In genomic region chr1:94036721-94037120, GRCh38 we compare ENCODE assay signal across 18 cellular contexts.
DNase-seq lines count a peak whose midpoint lies in the region; ATAC-seq, FAIRE-seq and TF ChIP-seq lines count a peak whose summit lies in the region.
"Had no signal": no experiment of that assay in that cellular context is flagged by ENCODE, and none has a peak within 500 bp of the region (broad histone marks: within the 10 kb centered on the region; RNA-seq: fewer than 3 reads in every experiment).

No MANE protein-coding gene starts in this region.

- H3K23ac ChIP-seq in mesenchymal stem cell (ENCODE audit: low read length in 2 of 2) = no peak overlapping the region

- in situ Hi-C loops in GM12878 (cut with MboI) (no loop called here), GM13977 (cut with MboI; ENCODE audit: low pct_unique_long_range_greater_than_20kb, low sequenced_read_pairs, unreplicated experiment) (loop anchor here (25.0 kb wide), 1 partner anchor 426 kb away; no protein-coding TSS in a partner anchor)

- H2AFZ ChIP-seq in GM12878 (ENCODE audit: control insufficient read depth, low read depth, low read length) = no peak overlapping the region
- no peak overlapping the region for H2AFZ ChIP-seq in mesenchymal stem cell (ENCODE audit: low read depth, low read length)

- H4K91ac ChIP-seq in mesenchymal stem cell (ENCODE audit: low read length) = no peak overlapping the region

- TF ChIP-seq RAD21 in GM12878 (IDR thresholded peaks at IDR 0.05; ENCODE audit: insufficient read depth, low read depth, low read length) = no peak

- no peak for TF ChIP-seq POLR2A in GM12878 (IDR thresholded peaks at IDR 0.05; ENCODE audit: low read depth, low read length)

- RAD21 ChIA-PET in GM12878 (lab: Charles Lee; ENCODE audit: unreplicated experiment) = interaction anchor here (2.4 kb wide), 1 partner anchor 299 kb away, joined by 14 read pairs; no protein-coding TSS in a partner anchor

- 9% methylated on average over 6 of the region's 6 CpGs for WGBS in GM12878 (ENCODE audit: insufficient coverage, insufficient replicate concordance, low lambda C conversion rate, missing lambda C conversion rate)
- 68% methylated on average over 2 of the region's 6 CpGs for whole genome bisulfite sequencing in mesenchymal stem cell

- H2AK5ac ChIP-seq in mesenchymal stem cell (ENCODE audit: low read length, severe bottlenecking) = no peak overlapping the region

- H3K36me3 ChIP-seq in right atrium auricular region (no peaks in the 10 kb centered on the region), GM12878 (ENCODE audit: control insufficient read depth in 2 of 2, insufficient read depth in 2 of 2, low read length in 1 of 2) (no peaks in the 10 kb centered on the region), mesenchymal stem cell (ENCODE audit: control insufficient read depth in 1 of 2, insufficient read depth in 2 of 2, low read depth in 1 of 2, low read length in 2 of 2) (no peaks in the 10 kb centered on the region)
- H3K36me3 ChIP-seq: thoracic aorta had no signal

- no peak overlapping the region for H3K14ac ChIP-seq in mesenchymal stem cell (ENCODE audit: low read length in 2 of 2)

- BruUV-seq in GM12878 (replicated peaks; lab: Mats Ljungman, UMichigan) = no TSS peak

- no peak for ATAC-seq in GM12878
- ATAC-seq: left lobe of liver had no signal

- H3K4me3 ChIP-seq in right atrium auricular region = no peak overlapping the region
- H3K4me3 ChIP-seq in GM12878 = no peak overlapping the region
- H3K4me3 ChIP-seq in mesenchymal stem cell (ENCODE audit: insufficient read depth in 1 of 2, low read depth in 1 of 2, low read length in 2 of 2) = no peak overlapping the region
- H3K4me3 ChIP-seq: coronary artery, thoracic aorta had no signal

- H2BK5ac ChIP-seq in mesenchymal stem cell (ENCODE audit: low read depth, low read length, poor library complexity, severe bottlenecking) = no peak overlapping the region

- SMC1A ChIA-PET in GM12878 (lab: Charles Lee; ENCODE audit: uncharacterized antibody, unreplicated experiment) = interaction anchor here (0.7 to 7.0 kb wide), 7 partner anchors 10 to 1029 kb away, joined by 3 to 33 read pairs (median 3); no protein-coding TSS in a partner anchor

- TF ChIP-seq CTCF in right atrium auricular region (IDR thresholded peaks at IDR 0.05) (no peak), GM12878 (IDR thresholded peaks at IDR 0.05 in 2 of 3, conservative IDR thresholded peaks at IDR 0.05 in 1 of 3; ENCODE audit: control insufficient read depth in 2 of 3, extremely low read depth in 1 of 3, insufficient read depth in 1 of 3, low read depth in 3 of 3, low read length in 3 of 3) (no peak), GM13977 (IDR thresholded peaks at IDR 0.05; ENCODE audit: extremely low read depth, insufficient read depth, missing control alignments) (no peak)

- intact Hi-C loops in cardiac septum (cut with DNase I) = no loop called here
- intact Hi-C loops in GM12878 (cut with micrococcal nuclease; ENCODE audit: unreplicated experiment) = no loop called here

- H3K79me1 ChIP-seq in mesenchymal stem cell (replicated peaks; ENCODE audit: low read length, poor library complexity, severe bottlenecking) = peaks cover 6% of the 10 kb centered on the region

- H3K4me1 ChIP-seq in right atrium auricular region (peaks cover 0 to 32% of the 10 kb centered on the region in 2 donors), GM12878 (ENCODE audit: control insufficient read depth, insufficient read depth, low read length) (peaks cover 6% of the 10 kb centered on the region; the same call in 1 of the 2 replicates), mesenchymal stem cell (ENCODE audit: control insufficient read depth, insufficient read depth, low read depth, low read length) (peaks cover 8% of the 10 kb centered on the region)

- POLR2A ChIA-PET in GM12878 (lab: Charles Lee) = interaction anchor here (0.6 to 0.7 kb wide), 3 partner anchors 8 to 380 kb away, joined by 3 to 5 read pairs (median 3); no protein-coding TSS in a partner anchor

- H4K20me1 ChIP-seq in GM12878 (ENCODE audit: control insufficient read depth, insufficient read depth) = 0 out of 2 replicates have a peak, but pooled peaks cover 4% of the 10 kb centered on the region

- DNase-seq in right atrium auricular region (ENCODE audit: low spot score) (no peak), cardiac septum (ENCODE audit: low spot score) (no peak), GM12878 (ENCODE audit: low read depth, low spot score) (no peak), mesenchymal stem cell (peak; percentile 93), UCSD-AML1 (lab: John Stamatoyannopoulos, UW; ENCODE audit: unreplicated experiment) (no peak), NCI-H2107 treated with DMSO at 0.1 percent for 48 hours (lab: John Stamatoyannopoulos, UW; ENCODE audit: unreplicated experiment) (no peak), GM13977 (ENCODE audit: low spot score) (no peak), Ammon's horn (ENCODE audit: low spot score) (no peak)
- DNase-seq: amygdala; erythroblast; NCI-H1105; NCI-H2227 treated with DMSO at 0.1 percent for 48 hours; Right ventricle myocardium superior; stimulated activated CD4-positive, alpha-beta T cell treated with anti-CD3 and anti-CD28 coated beads, Interleukin-15, amount 100 ng/mL, for 24 hours had no signal

- H3K4me2 ChIP-seq in GM12878 (ENCODE audit: control insufficient read depth, insufficient read depth) (no peak overlapping the region; the same call in 1 of the 2 replicates), mesenchymal stem cell (ENCODE audit: low read length, poor library complexity, severe bottlenecking) (no peak overlapping the region)

- H2BK120ac ChIP-seq in mesenchymal stem cell (ENCODE audit: low read depth, low read length) = no peak overlapping the region

- H3K27me3 ChIP-seq in right atrium auricular region = no peaks in the 10 kb centered on the region
- no peaks in the 10 kb centered on the region; a peak in 1 of 4 replicates for H3K27me3 ChIP-seq in GM12878 (replicated peaks in 1 of 2; ENCODE audit: control insufficient read depth in 2 of 2, insufficient read depth in 2 of 2, low read length in 1 of 2)
- H3K27me3 ChIP-seq in mesenchymal stem cell (ENCODE audit: control insufficient read depth in 1 of 2, insufficient read depth in 1 of 2, low read length in 2 of 2) = peaks cover 0 to 9% of the 10 kb centered on the region in 2 experiments

- no peak overlapping the region for H3K4ac ChIP-seq in mesenchymal stem cell (ENCODE audit: low read depth in 1 of 2, low read length in 2 of 2)

- no peak overlapping the region for H2BK15ac ChIP-seq in mesenchymal stem cell (ENCODE audit: low read depth, poor library complexity, severe bottlenecking)

- no peak overlapping the region for H3K18ac ChIP-seq in mesenchymal stem cell (ENCODE audit: low read depth in 1 of 2, low read length in 2 of 2)

- FAIRE-seq in GM12878 (lab: Jason Lieb, UNC) = no peak
- FAIRE-seq: H54 had no signal

- peak overlapping the region; percentile 12 to 44 for H3K27ac ChIP-seq in right atrium auricular region
- no peak overlapping the region for H3K27ac ChIP-seq in GM12878 (ENCODE audit: control insufficient read depth, insufficient read depth)
- H3K27ac ChIP-seq in mesenchymal stem cell (ENCODE audit: low read length, poor library complexity, severe bottlenecking) = no peak overlapping the region
- H3K27ac ChIP-seq: thoracic aorta had no signal

- H2BK12ac ChIP-seq in mesenchymal stem cell (ENCODE audit: low read length in 2 of 2) = peak overlapping the region in 1 of 2 experiments; percentile 76

- no peaks in the 10 kb centered on the region for H3K79me2 ChIP-seq in GM12878 (ENCODE audit: control insufficient read depth, insufficient read depth, low read length)

- H4K8ac ChIP-seq in mesenchymal stem cell (ENCODE audit: low read length) = no peak overlapping the region

- no peak for TF ChIP-seq EP300 in GM12878 (IDR thresholded peaks at IDR 0.05; ENCODE audit: borderline replicate concordance in 1 of 2, control insufficient read depth in 1 of 2, low read depth in 2 of 2, low read length in 2 of 2)

- no peak overlapping the region for H3K9ac ChIP-seq in GM12878 (ENCODE audit: control insufficient read depth, insufficient read depth, low read length)
- H3K9ac ChIP-seq in mesenchymal stem cell (ENCODE audit: low read length) = no peak overlapping the region

- CTCF ChIA-PET in GM12878 (lab: Yijun Ruan, JAX) = interaction anchor here (0.6 to 9.6 kb wide), 8 partner anchors 10 to 616 kb away, joined by 3 to 152 read pairs (median 4); no protein-coding TSS in a partner anchor

- H3K9me3 ChIP-seq in right atrium auricular region (no peaks in the 10 kb centered on the region), GM12878 (replicated peaks; ENCODE audit: control insufficient read depth, insufficient read depth, low read length) (no peaks in the 10 kb centered on the region), mesenchymal stem cell (ENCODE audit: control insufficient read depth, low read length) (no peaks in the 10 kb centered on the region)
- H3K9me3 ChIP-seq: thoracic aorta had no signal

TF ChIP-seq in GM12878, 131 proteins besides CTCF, POLR2A, EP300 and RAD21 (continues in another document):
- TF ChIP-seq RUNX3 (IDR thresholded peaks at IDR 0.05; ENCODE audit: low read length) (peak; percentile 87), BMI1 (IDR thresholded peaks at IDR 0.05; ENCODE audit: borderline replicate concordance) (no peak), CREB1 (IDR thresholded peaks at IDR 0.05; ENCODE audit: low read depth) (peak; percentile 39; the same call in 1 of the 2 replicates), USF2 (IDR thresholded peaks at IDR 0.05; ENCODE audit: borderline replicate concordance, low read depth, low read length) (no peak), RBBP5 (conservative IDR thresholded peaks at IDR 0.05) (no peak), MYB (IDR thresholded peaks at IDR 0.05; ENCODE audit: borderline replicate concordance, low read depth, low read length) (no peak), ZNF274 (IDR thresholded peaks at IDR 0.05; ENCODE audit: insufficient read depth, insufficient read length) (no peak), PAX5 (IDR thresholded peaks at IDR 0.05; ENCODE audit: borderline replicate concordance, low read depth, low read length) (no peak), RCOR1 (conservative IDR thresholded peaks at IDR 0.05; ENCODE audit: low read depth, low read length) (no peak), CHD2 (IDR thresholded peaks at IDR 0.05; ENCODE audit: borderline replicate concordance, low read depth, low read length) (no peak)

Comparison
In these comparisons a context has a peak if more than half of its experiments do, and no peak if none do; other contexts are left out.
1. H3K27ac ChIP-seq: peak in right atrium auricular region (2 of 2); none in GM12878 (single experiment) and mesenchymal stem cell (single experiment).